ENCODE assay signal across 17 cellular contexts in genomic region chr4:13559414-13559813, GRCh38. TPM values are rescaled to one million over a fixed set of nuclear protein-coding genes. Genes with fewer than 3 reads are reported as not detected.
A peak's percentile ranks its signal among the peaks of the same experiment; 100 is the strongest.
DNase-seq lines count a peak whose midpoint lies in the region; ATAC-seq and TF ChIP-seq lines count a peak whose summit lies in the region.
"Had no signal": no experiment of that assay in that cellular context is flagged by ENCODE, and none has a peak within 500 bp of the region (broad histone marks: within the 10 kb centered on the region; RNA-seq: fewer than 3 reads in every experiment).

No MANE protein-coding gene starts in this region.

- H3K9me3 Mint-ChIP-seq in osteocyte (ENCODE audit: unreplicated experiment), result no peaks in the 10 kb centered on the region
- H3K9me3 Mint-ChIP-seq: neural progenitor cell had no signal

- no peak for TF ChIP-seq POLR2A in upper lobe of left lung (IDR thresholded peaks at IDR 0.05)

- no peak for TF ChIP-seq EP300 in upper lobe of left lung (IDR thresholded peaks at IDR 0.05)

- no peak overlapping the region for H3K4me3 ChIP-seq in cardiac fibroblast (replicated peaks in 1 of 2; ENCODE audit: low read depth in 2 of 2, low read length in 2 of 2)
- no peak overlapping the region for H3K4me3 ChIP-seq in upper lobe of left lung
- H3K4me3 ChIP-seq: cardiac muscle cell, neural progenitor cell, PC-9 had no signal

- no peaks in the 10 kb centered on the region for H3K27me3 ChIP-seq in upper lobe of left lung
- H3K27me3 ChIP-seq: neural progenitor cell had no signal

- H3K4me3 Mint-ChIP-seq in osteocyte (ENCODE audit: unreplicated experiment), result no peak overlapping the region
- H3K4me3 Mint-ChIP-seq: CD4-positive, alpha-beta memory T cell; neural progenitor cell had no signal

- TF ChIP-seq CTCF in cardiac fibroblast (IDR thresholded peaks at IDR 0.05; ENCODE audit: low read depth, low read length) (no peak), upper lobe of left lung (IDR thresholded peaks at IDR 0.05) (no peak), osteocyte (IDR thresholded peaks at IDR 0.05) (no peak)

- no peaks in the 10 kb centered on the region for H3K4me1 ChIP-seq in upper lobe of left lung
- H3K4me1 ChIP-seq: neural progenitor cell had no signal

- peak; percentile 67 for DNase-seq in Daoy (ENCODE audit: low read depth)
- DNase-seq in M059J (ENCODE audit: low read depth), result peak; percentile 92
- peak; percentile 58 to 79 for DNase-seq in cardiac fibroblast (ENCODE audit: low read depth in 2 of 2)
- peak; percentile 4 for DNase-seq in left kidney (ENCODE audit: low read depth, low spot score)
- DNase-seq in upper lobe of left lung, result no peak
- no peak for DNase-seq in osteocyte (ENCODE audit: extremely low spot score, unreplicated experiment)
- DNase-seq in activated naive CD4-positive, alpha-beta T cell (lab: John Stamatoyannopoulos, UW), result no peak
- DNase-seq: CD4-positive, alpha-beta memory T cell; H7; left cardiac atrium; stimulated activated CD4-positive, alpha-beta T cell treated with anti-CD3 and anti-CD28 coated beads, Interleukin-15, amount 100 ng/mL, for 24 hours; WERI-Rb-1 had no signal

- 27 to 29% methylated on average over 2 of the region's 2 CpGs for WGBS in upper lobe of left lung, 2 donors

- no peak overlapping the region for H3K27ac ChIP-seq in upper lobe of left lung
- H3K27ac ChIP-seq: cardiac muscle cell, neural progenitor cell, PC-9, WERI-Rb-1 had no signal

- no peaks in the 10 kb centered on the region for H3K36me3 ChIP-seq in upper lobe of left lung
- H3K36me3 ChIP-seq: cardiac muscle cell, neural progenitor cell, WERI-Rb-1 had no signal

- peaks cover 1% of the 10 kb centered on the region for H3K27me3 Mint-ChIP-seq in osteocyte (ENCODE audit: unreplicated experiment)

- H3K4me1 Mint-ChIP-seq in osteocyte (ENCODE audit: unreplicated experiment), result peaks cover 7% of the 10 kb centered on the region
- H3K4me1 Mint-ChIP-seq: CD4-positive, alpha-beta memory T cell; neural progenitor cell had no signal

- H3K9me3 ChIP-seq in upper lobe of left lung, result no peaks in the 10 kb centered on the region

- ATAC-seq in upper lobe of left lung (ENCODE audit: low FRiP score in 2 of 2) (no peak), GM21529 (IDR thresholded peaks at IDR 0.05; ENCODE audit: unreplicated experiment) (no peak)
- ATAC-seq: esophagus mucosa, left cardiac atrium had no signal

- no peak overlapping the region for H3K27ac Mint-ChIP-seq in osteocyte (ENCODE audit: unreplicated experiment)
- H3K27ac Mint-ChIP-seq: neural progenitor cell had no signal

- H3K36me3 Mint-ChIP-seq in osteocyte (ENCODE audit: unreplicated experiment), result no peaks in the 10 kb centered on the region
- H3K36me3 Mint-ChIP-seq: CD4-positive, alpha-beta memory T cell; neural progenitor cell had no signal

RNA-seq across cellular contexts. Expression of gene NKX3-2, which starts 15.1 kb away (rescaled TPM):
- 0.06 TPM in 1 of 2 replicates, not detected in the other for total RNA-seq in Daoy (2014; rRNA removed; shearing (Covaris generic))
- 1.6 and 2.6 TPM in 2 replicates for total RNA-seq in M059J (2014; rRNA removed; shearing (Covaris generic))
- total RNA-seq in upper lobe of left lung, result under 1 TPM in 1 of 6 donors, not detected in 5; 0.49 TPM
- 2.7 and 2.9 TPM in 2 replicates for total RNA-seq in osteocyte
- total RNA-seq: CD4-positive, alpha-beta memory T cell; esophagus mucosa; left cardiac atrium; PC-9 had no signal

Comparison
In these comparisons a context has a peak if more than half of its experiments do, and no peak if none do; other contexts are left out.
1. DNase-seq: peak in Daoy (single experiment), M059J (single experiment), cardiac fibroblast (2 of 2) and left kidney (single experiment); none in upper lobe of left lung (0 of 2), osteocyte (single experiment) and activated naive CD4-positive, alpha-beta T cell (0 of 4).